Comparison of ENCODE assay signal across 28 cellular contexts in the genomic region with DNA sequence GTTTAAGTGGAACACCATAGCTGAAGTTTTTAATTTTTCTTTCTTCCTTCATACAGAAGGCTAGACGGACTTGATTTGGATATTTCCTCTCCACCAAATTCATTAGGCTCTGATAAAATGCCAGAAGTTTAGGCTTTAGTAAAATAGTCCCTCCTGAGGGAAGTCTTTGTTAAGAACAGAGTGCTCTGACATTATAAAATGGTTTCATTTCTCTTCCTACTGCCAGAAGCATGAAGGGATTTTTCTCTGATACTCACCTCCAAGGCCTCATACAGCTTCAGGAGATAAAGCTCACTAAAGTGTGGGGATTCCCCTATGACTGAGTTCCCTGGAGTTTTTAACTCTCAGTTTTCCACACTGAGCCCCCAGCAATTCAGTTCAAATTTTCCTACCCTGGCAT.
"Had no signal": no experiment of that assay in that cellular context is flagged by ENCODE, and none has a peak within 500 bp of the region (broad histone marks: within the 10 kb centered on the region; RNA-seq: fewer than 3 reads in every experiment).

No MANE protein-coding gene starts in this region.

- H3K36me3 ChIP-seq: left ventricle myocardium inferior, neutrophil, ovary, right atrium auricular region, right lobe of liver, stomach, thyroid gland, transverse colon, upper lobe of left lung, vagina had no signal

- H3K4me1 Mint-ChIP-seq: immature natural killer cell; mesothelial cell of epicardium; naive B cell; stimulated activated naive B cell treated with anti-CD40 and anti-IgM and Interleukin-4, amounts not matched to agents 10 μg/mL and 1 μg/mL and 100 μg/mL, for 72 hours had no signal

- DNase-seq: hypothalamus; immature natural killer cell; kidney; left colon; left ventricle myocardium inferior; mesendoderm; naive B cell; occipital lobe; ovary; right lobe of liver; stimulated activated CD4-positive, alpha-beta T cell treated with anti-CD3 and anti-CD28 coated beads, Interleukin-12 subunit alpha, Interleukin-12 subunit beta, amount 100 ng/mL, for 4 hours; stimulated activated CD4-positive, alpha-beta T cell treated with anti-CD3 and anti-CD28 coated beads, Interleukin-15, amount 100 ng/mL, for 24 hours; stimulated activated CD4-positive, alpha-beta T cell treated with anti-CD3 and anti-CD28 coated beads, Interleukin-2, amount 100 ng/mL, for 24 hours; stimulated activated CD4-positive, alpha-beta T cell treated with anti-CD3 and anti-CD28 coated beads, Interleukin-4, amount 100 ng/mL, for 1 hour; stimulated activated naive B cell treated with anti-CD40 and anti-IgM and Interleukin-4, amounts not matched to agents 10 μg/mL and 1 μg/mL and 100 μg/mL, for 72 hours; stimulated activated naive CD8-positive, alpha-beta T cell treated with anti-CD3 and anti-CD28 coated beads, Interleukin-15, Interleukin-2, amounts not matched to agents 100 U/mL and 50 U/mL, for 24 hours; stomach; testis; thyroid gland; transverse colon; upper lobe of left lung had no signal

- H3K27me3 ChIP-seq: neutrophil, ovary, right atrium auricular region, right lobe of liver, stomach, testis, thyroid gland, transverse colon, upper lobe of left lung, vagina had no signal

- ATAC-seq: left colon; natural killer cell treated with Interleukin-12 subunit alpha and Interleukin-12 subunit beta and Interleukin-15 and Interleukin-18, amount 100 ng/mL, for 72 hours; stimulated activated naive B cell treated with anti-CD40 and anti-IgM and Interleukin-4, amounts not matched to agents 10 μg/mL and 1 μg/mL and 100 μg/mL, for 72 hours; stimulated activated naive CD8-positive, alpha-beta T cell treated with anti-CD3 and anti-CD28 coated beads, Interleukin-15, Interleukin-2, amounts not matched to agents 100 U/mL and 50 U/mL, for 24 hours had no signal

- H3K4me3 ChIP-seq: left ventricle myocardium inferior, lung, ovary, right atrium auricular region, right lobe of liver, stomach, testis, thyroid gland, transverse colon, upper lobe of left lung, vagina had no signal

- H3K4me3 Mint-ChIP-seq: immature natural killer cell; mesothelial cell of epicardium; naive B cell; natural killer cell treated with Interleukin-12 subunit alpha and Interleukin-12 subunit beta and Interleukin-15 and Interleukin-18, amount 100 ng/mL, for 72 hours; stimulated activated naive B cell treated with anti-CD40 and anti-IgM and Interleukin-4, amounts not matched to agents 10 μg/mL and 1 μg/mL and 100 μg/mL, for 72 hours had no signal

- H3K4me1 ChIP-seq: left ventricle myocardium inferior, right atrium auricular region, right lobe of liver, stomach, testis, thyroid gland, transverse colon, upper lobe of left lung, vagina had no signal

- H3K27ac ChIP-seq: left ventricle myocardium inferior, neutrophil, ovary, right atrium auricular region, right lobe of liver, stomach, testis, thyroid gland, transverse colon, upper lobe of left lung, vagina had no signal

- H3K27ac Mint-ChIP-seq: immature natural killer cell; mesothelial cell of epicardium; naive B cell; natural killer cell treated with Interleukin-12 subunit alpha and Interleukin-12 subunit beta and Interleukin-15 and Interleukin-18, amount 100 ng/mL, for 72 hours; progenitor cell of endocrine pancreas; stimulated activated naive B cell treated with anti-CD40 and anti-IgM and Interleukin-4, amounts not matched to agents 10 μg/mL and 1 μg/mL and 100 μg/mL, for 72 hours had no signal

- H3K9me3 ChIP-seq: neutrophil, ovary, right lobe of liver, stomach, testis, thyroid gland, transverse colon, upper lobe of left lung, vagina had no signal

- H3K36me3 Mint-ChIP-seq: immature natural killer cell; mesothelial cell of epicardium; naive B cell; natural killer cell treated with Interleukin-12 subunit alpha and Interleukin-12 subunit beta and Interleukin-15 and Interleukin-18, amount 100 ng/mL, for 72 hours; stimulated activated naive B cell treated with anti-CD40 and anti-IgM and Interleukin-4, amounts not matched to agents 10 μg/mL and 1 μg/mL and 100 μg/mL, for 72 hours had no signal

- H3K27me3 Mint-ChIP-seq: naive B cell; natural killer cell treated with Interleukin-12 subunit alpha and Interleukin-12 subunit beta and Interleukin-15 and Interleukin-18, amount 100 ng/mL, for 72 hours; progenitor cell of endocrine pancreas; stimulated activated naive B cell treated with anti-CD40 and anti-IgM and Interleukin-4, amounts not matched to agents 10 μg/mL and 1 μg/mL and 100 μg/mL, for 72 hours had no signal
